Comparison of ENCODE assay signal across 8 cellular contexts in the genomic region with DNA sequence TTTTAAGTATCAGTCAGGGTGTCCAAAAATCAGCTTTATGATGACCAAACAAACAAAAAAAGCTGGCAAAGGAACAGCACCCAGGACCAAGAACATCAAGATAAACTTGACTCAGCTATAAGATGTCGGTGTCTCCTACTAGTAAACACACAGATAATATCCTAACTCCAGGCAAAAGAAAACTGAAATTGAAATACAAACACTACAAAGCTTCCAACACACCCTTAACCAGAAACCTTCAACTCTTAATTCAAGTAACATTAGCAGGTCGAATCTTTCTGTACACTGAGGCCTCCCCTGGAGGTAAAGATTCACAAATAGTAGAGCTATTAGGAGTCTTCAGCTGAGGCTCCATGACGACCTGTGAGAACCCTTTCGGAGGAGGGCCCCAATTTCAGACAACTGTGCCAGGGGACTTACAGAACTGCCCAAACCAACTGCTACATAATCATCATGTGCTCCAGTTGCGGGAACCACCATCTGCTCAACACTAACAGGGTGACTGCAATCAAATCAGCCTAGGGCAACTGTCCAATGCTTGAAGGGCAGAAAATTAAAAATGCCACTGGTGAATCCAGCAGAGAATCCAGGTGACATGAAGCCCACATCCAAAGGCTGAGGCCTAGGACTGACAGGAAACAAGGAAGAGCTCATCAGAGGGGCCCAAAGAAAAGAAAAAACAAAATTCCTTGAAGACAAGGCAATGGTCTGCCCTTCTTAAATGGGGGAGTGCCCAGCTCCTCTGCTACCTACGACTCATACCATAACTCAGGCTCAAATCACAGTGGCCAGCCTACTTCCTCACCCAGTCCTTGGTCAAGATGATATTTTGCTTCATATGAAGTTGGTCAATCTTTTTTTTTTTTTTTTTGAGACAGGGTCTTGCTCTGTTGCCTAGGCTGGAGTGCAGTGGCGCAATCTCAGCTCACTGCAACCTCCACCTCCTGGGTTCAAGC. TPM values are rescaled to one million over a fixed set of nuclear protein-coding genes. Genes with fewer than 3 reads are reported as not detected.
A peak's percentile ranks its signal among the peaks of the same experiment; 100 is the strongest.
DNase-seq lines count a peak whose midpoint lies in the region; ATAC-seq and TF ChIP-seq lines count a peak whose summit lies in the region.

No MANE protein-coding gene starts in this region.

- H3K36me3 ChIP-seq in thymus (ENCODE audit: control insufficient read depth, insufficient read depth), result peaks cover 6% of the 10 kb centered on the region

- no peaks in the 10 kb centered on the region for H3K9me3 ChIP-seq in thymus (ENCODE audit: control insufficient read depth)

- no peak overlapping the region for H3K4me3 ChIP-seq in AG10803 (ENCODE audit: low read length)
- no peak overlapping the region for H3K4me3 ChIP-seq in thymus (ENCODE audit: low read length)

- peak overlapping the region; percentile 57 for H3K27ac ChIP-seq in thymus (ENCODE audit: low read depth)

- no peak for TF ChIP-seq CTCF in AG10803 (conservative IDR thresholded peaks at IDR 0.05; ENCODE audit: low read length)
- no peak for TF ChIP-seq CTCF in GM10248 (IDR thresholded peaks at IDR 0.05; ENCODE audit: control extremely low read depth, extremely low read depth, low read depth, missing control alignments)

- DNase-seq in AG10803 (ENCODE audit: low read depth) (peak; percentile 37), NCI-H1694 treated with DMSO at 0.1 percent for 48 hours (lab: John Stamatoyannopoulos, UW) (peak; percentile 34), fibroblast of gingiva (ENCODE audit: low read depth) (peak; percentile 65), GM10248 (ENCODE audit: extremely low spot score) (no peak), NCI-H1436 (lab: John Stamatoyannopoulos, UW) (no peak), COR-L47 (lab: John Stamatoyannopoulos, UW) (no peak)

- CTCF ChIA-PET in GM10248 (lab: Yijun Ruan, JAX), result interaction anchor here (1.0 to 2.8 kb wide), 7 partner anchors 9 to 769 kb away, joined by 3 to 28 read pairs (median 5); no protein-coding TSS in a partner anchor

- ATAC-seq in GM21367 (IDR thresholded peaks at IDR 0.05; ENCODE audit: unreplicated experiment), result peak; percentile 51

- peaks cover 3% of the 10 kb centered on the region for H3K4me1 ChIP-seq in thymus (ENCODE audit: control insufficient read depth, insufficient read depth, low read length)

- POLR2A ChIA-PET in GM10248 (lab: Yijun Ruan, JAX), result interaction anchor here (0.7 kb wide), 1 partner anchor 1026 kb away, joined by 4 read pairs; no protein-coding TSS in a partner anchor

- H3K27me3 ChIP-seq in thymus (ENCODE audit: control insufficient read depth, insufficient read depth), result no peaks in the 10 kb centered on the region

- 91% methylated on average over 7 of the region's 7 CpGs for WGBS in thymus

RNA-seq across cellular contexts. Expression of a gene that starts 20.0 kb away (rescaled TPM):
- 41.0 TPM for polyA plus RNA-seq in thymus

Comparison
In these comparisons a context has a peak if more than half of its experiments do, and no peak if none do; other contexts are left out.
1. DNase-seq: peak in AG10803 (single experiment), NCI-H1694 treated with DMSO at 0.1 percent for 48 hours (single experiment) and fibroblast of gingiva (single experiment); none in GM10248 (single experiment), NCI-H1436 (single experiment) and COR-L47 (single experiment).